Comparison of ENCODE assay signal across 7 cellular contexts in genomic region chr7:9552431-9552830, GRCh38.
DNase-seq lines count a peak whose midpoint lies in the region; ATAC-seq, FAIRE-seq and TF ChIP-seq lines count a peak whose summit lies in the region.
"Not testable (repeated sequence)": the region's sequence is repeated elsewhere in the genome, so short reads cannot be mapped to it uniquely, and the experiment has no call there.

No MANE protein-coding gene starts in this region.

- not testable (repeated sequence) for BruUV-seq in PC-3 (replicated peaks; lab: Mats Ljungman, UMichigan)

- peak; percentile 5 for DNase-seq in A172 (ENCODE audit: low spot score)
- peak; percentile 33 for DNase-seq in HT-29 (ENCODE audit: low spot score)
- DNase-seq in PC-3, result peak; percentile 67
- DNase-seq in RWPE2 (ENCODE audit: low spot score), result not testable (repeated sequence)
- DNase-seq in bronchial epithelial cell (ENCODE audit: low read depth), result peak; percentile 20
- DNase-seq in foreskin keratinocyte, result peak; percentile 19 to 66
- DNase-seq in posterior vena cava (ENCODE audit: low spot score), result peak; percentile 38

- not testable (repeated sequence) for H3F3A ChIP-seq in PC-3 (ENCODE audit: low read length, unreplicated experiment)

- POLR2A ChIA-PET in PC-3 (lab: Charles Lee; ENCODE audit: unreplicated experiment), result not testable (repeated sequence)

- H3K27ac ChIP-seq in PC-3 (ENCODE audit: low read length); RWPE2 (ENCODE audit: poor library complexity, severe bottlenecking); foreskin keratinocyte: not testable (repeated sequence)

- H3K27me3 ChIP-seq in PC-3 (ENCODE audit: low read length); RWPE2 (ENCODE audit: insufficient read depth, poor library complexity, severe bottlenecking); bronchial epithelial cell (ENCODE audit: control insufficient read depth, insufficient read depth, low read length); foreskin keratinocyte: not testable (repeated sequence)

- ATAC-seq in PC-3, result peak; percentile 90
- peak; percentile 93 for ATAC-seq in RWPE2 (ENCODE audit: low read depth)
- ATAC-seq in foreskin keratinocyte, result peak; percentile 58

- not testable (repeated sequence) for H3K9ac ChIP-seq in PC-3 (ENCODE audit: low read length)

- not testable (repeated sequence) for H2AFZ ChIP-seq in PC-3 (ENCODE audit: low read length)

- not testable (repeated sequence) for H3K9me2 ChIP-seq in PC-3 (replicated peaks; ENCODE audit: low read length)

- CTCF ChIA-PET in PC-3 (lab: Charles Lee), result not testable (repeated sequence)

- not testable (repeated sequence) for H3K79me2 ChIP-seq in PC-3 (ENCODE audit: low read length)

- not testable (repeated sequence) for TF ChIP-seq CTCF in PC-3 (conservative IDR thresholded peaks at IDR 0.05; ENCODE audit: low read depth, low read length); RWPE2 (IDR thresholded peaks at IDR 0.05; ENCODE audit: poor library complexity, severe bottlenecking); bronchial epithelial cell (IDR thresholded peaks at IDR 0.05; ENCODE audit: insufficient read depth, low read length, severe bottlenecking); foreskin keratinocyte (conservative IDR thresholded peaks at IDR 0.05)

- H3K4me3 ChIP-seq in PC-3 (ENCODE audit: low read length); RWPE2 (ENCODE audit: severe bottlenecking); bronchial epithelial cell (ENCODE audit: low read depth, low read length): not testable (repeated sequence)

- not testable (repeated sequence) for H3K9me3 ChIP-seq in PC-3 (ENCODE audit: low read length); RWPE2 (ENCODE audit: severe bottlenecking)

- H3K4me2 ChIP-seq in PC-3 (ENCODE audit: low read length), result not testable (repeated sequence)

- not testable (repeated sequence) for H3K4me1 ChIP-seq in PC-3 (ENCODE audit: insufficient read depth, low read length); RWPE2 (ENCODE audit: insufficient read depth, poor library complexity, severe bottlenecking); foreskin keratinocyte

- not testable (repeated sequence) for FAIRE-seq in bronchial epithelial cell (lab: Jason Lieb, UNC)

- H4K20me1 ChIP-seq in PC-3 (ENCODE audit: low read length), result not testable (repeated sequence)

- intact Hi-C loops in PC-3 (cut with micrococcal nuclease) (loop anchor here (2.0 kb wide), 1 partner anchor 156 kb away; no protein-coding TSS in a partner anchor), posterior vena cava (cut with DNase I) (loop anchor here in 1 of 2 donors (5.0 kb wide), 1 partner anchor 1235 kb away; no protein-coding TSS in a partner anchor)

- H3K36me3 ChIP-seq in PC-3 (ENCODE audit: low read depth, low read length); RWPE2 (ENCODE audit: low read depth); bronchial epithelial cell (ENCODE audit: control insufficient read depth, insufficient read depth, low read length): not testable (repeated sequence)
